Comparison of ENCODE assay signal across 12 cellular contexts in genomic region chr13:39510296-39510695, GRCh38.
DNase-seq lines count a peak whose midpoint lies in the region; ATAC-seq, FAIRE-seq and TF ChIP-seq lines count a peak whose summit lies in the region.
"Had no signal": no experiment of that assay in that cellular context is flagged by ENCODE, and none has a peak within 500 bp of the region (broad histone marks: within the 10 kb centered on the region; RNA-seq: fewer than 3 reads in every experiment).

No MANE protein-coding gene starts in this region.

- H3K4me1 ChIP-seq in Panc1 (ENCODE audit: control insufficient read depth, insufficient read depth, low read length): peaks cover 16% of the 10 kb centered on the region
- H3K4me1 ChIP-seq: body of pancreas had no signal

- H3K27ac Mint-ChIP-seq in Calu3 (ENCODE audit: unreplicated experiment): no peak overlapping the region
- H3K27ac Mint-ChIP-seq: CD4-positive, alpha-beta memory T cell had no signal

- peak overlapping the region; percentile 35 for H3K27ac ChIP-seq in Panc1 (ENCODE audit: low read length)
- H3K27ac ChIP-seq: body of pancreas, transverse colon had no signal

- in situ Hi-C loops in Panc1 (cut with HindIII; ENCODE audit: low pct_unique_long_range_greater_than_20kb, low sequenced_read_pairs): no loop called here

- no peaks in the 10 kb centered on the region for H3K9me3 Mint-ChIP-seq in Calu3 (ENCODE audit: low read depth, unreplicated experiment)
- H3K9me3 Mint-ChIP-seq: CD4-positive, alpha-beta memory T cell had no signal

- no peak overlapping the region for H3K4me3 ChIP-seq in Panc1 (ENCODE audit: low read depth in 2 of 2, low read length in 2 of 2)
- H3K4me3 ChIP-seq: body of pancreas, transverse colon had no signal

- H3K36me3 Mint-ChIP-seq in Calu3 (ENCODE audit: insufficient read depth, unreplicated experiment): no peaks in the 10 kb centered on the region
- H3K36me3 Mint-ChIP-seq: CD4-positive, alpha-beta memory T cell had no signal

- CTCF ChIA-PET in Panc1 (lab: Charles Lee): interaction anchor here (0.7 kb wide), 1 partner anchor 11 kb away, joined by 3 read pairs; no protein-coding TSS in a partner anchor
- CTCF ChIA-PET in Calu3 (lab: Charles Lee): no interaction called here

- peaks cover 19% of the 10 kb centered on the region for H3K27me3 Mint-ChIP-seq in Calu3 (ENCODE audit: unreplicated experiment)

- intact Hi-C loops in Panc1 (cut with micrococcal nuclease; ENCODE audit: unreplicated experiment) (no loop called here), Calu3 (cut with micrococcal nuclease; ENCODE audit: unreplicated experiment) (no loop called here)

- no peak for DNase-seq in GM18507 (ENCODE audit: extremely low spot score, insufficient read length, low read depth)
- no peak for DNase-seq in Panc1 (ENCODE audit: low read depth, low spot score)
- DNase-seq in NCI-H1694 (lab: John Stamatoyannopoulos, UW): no peak
- no peak for DNase-seq in Calu3
- DNase-seq in amygdala (lab: John Stamatoyannopoulos, UW): no peak
- DNase-seq: body of pancreas; CD4-positive, alpha-beta memory T cell; T-helper 1 cell; transverse colon had no signal

- H3K36me3 ChIP-seq in Panc1 (ENCODE audit: control insufficient read depth, insufficient read depth, low read length): no peaks in the 10 kb centered on the region
- H3K36me3 ChIP-seq: transverse colon had no signal

- ATAC-seq in GM21515 (IDR thresholded peaks at IDR 0.05; ENCODE audit: unreplicated experiment) (peak; percentile 55), HG03439 (IDR thresholded peaks at IDR 0.05; ENCODE audit: unreplicated experiment) (peak; percentile 66), Panc1 (no peak), HG03460 (IDR thresholded peaks at IDR 0.05; ENCODE audit: unreplicated experiment) (no peak)
- ATAC-seq: body of pancreas had no signal

- H3K4me3 Mint-ChIP-seq in Calu3 (ENCODE audit: low read depth, unreplicated experiment): no peak overlapping the region
- H3K4me3 Mint-ChIP-seq: CD4-positive, alpha-beta memory T cell had no signal

- POLR2A ChIA-PET in Panc1 (lab: Charles Lee): no interaction called here

- BruUV-seq in Panc1 (replicated peaks; lab: Mats Ljungman, UMichigan) (no TSS peak), Calu3 (replicated peaks; lab: Mats Ljungman, UMichigan) (no TSS peak)

- H3K9me3 ChIP-seq in Panc1 (ENCODE audit: control insufficient read depth, insufficient read depth, low read depth, low read length): no peaks in the 10 kb centered on the region
- H3K9me3 ChIP-seq: body of pancreas, transverse colon had no signal

- no peaks in the 10 kb centered on the region for H3K4me1 Mint-ChIP-seq in Calu3 (ENCODE audit: low read depth, unreplicated experiment)
- H3K4me1 Mint-ChIP-seq: CD4-positive, alpha-beta memory T cell had no signal

- H3K27me3 ChIP-seq in Panc1 (ENCODE audit: control insufficient read depth, insufficient read depth, low read length): no peaks in the 10 kb centered on the region
- H3K27me3 ChIP-seq: body of pancreas, transverse colon had no signal

- TF ChIP-seq CTCF in Panc1 (IDR thresholded peaks at IDR 0.05) (no peak), Calu3 (IDR thresholded peaks at IDR 0.05; ENCODE audit: unreplicated experiment) (no peak)

- FAIRE-seq in GM18507 (lab: Jason Lieb, UNC): peak; percentile 33

Comparison
In these comparisons a context has a peak if more than half of its experiments do, and no peak if none do; other contexts are left out.
1. ATAC-seq: peak in GM21515 (single experiment) and HG03439 (single experiment); none in Panc1 (single experiment) and HG03460 (single experiment).